Comparison of ENCODE assay signal across 16 cellular contexts in the genomic region with DNA sequence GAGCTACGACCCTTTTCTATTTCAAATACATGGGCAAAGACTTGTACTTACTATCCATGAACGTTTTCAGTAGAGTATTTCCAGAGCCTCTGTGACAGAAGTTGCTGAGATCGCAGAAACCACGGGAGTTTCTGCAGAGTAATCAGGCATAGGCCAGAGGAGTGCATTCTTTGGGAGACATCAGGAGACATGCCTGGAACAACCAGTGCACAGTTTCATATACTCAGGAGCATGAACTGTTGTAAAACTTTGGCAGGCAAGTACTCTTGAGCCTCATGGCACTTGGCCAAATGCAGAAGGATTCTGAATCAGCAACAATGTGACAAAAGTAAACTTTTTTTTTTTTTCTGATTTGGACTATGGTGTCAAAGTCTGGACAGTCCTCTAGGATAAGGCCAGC.
A peak's percentile ranks its signal among the peaks of the same experiment; 100 is the strongest.
DNase-seq lines count a peak whose midpoint lies in the region; ATAC-seq and TF ChIP-seq lines count a peak whose summit lies in the region.
"Had no signal": no experiment of that assay in that cellular context is flagged by ENCODE, and none has a peak within 500 bp of the region (broad histone marks: within the 10 kb centered on the region; RNA-seq: fewer than 3 reads in every experiment).

No MANE protein-coding gene starts in this region.

- peak overlapping the region; percentile 12 for H2AFZ ChIP-seq in hepatocyte
- peak overlapping the region; percentile 66 for H2AFZ ChIP-seq in smooth muscle cell (ENCODE audit: low read depth)

- H3K4me2 ChIP-seq in hepatocyte = peak overlapping the region; percentile 23
- H3K4me2 ChIP-seq in smooth muscle cell = no peak overlapping the region

- H3K27me3 ChIP-seq in hepatocyte = no peaks in the 10 kb centered on the region
- H3K27me3 ChIP-seq in smooth muscle cell (ENCODE audit: low read depth) = no peaks in the 10 kb centered on the region

- H3K36me3 ChIP-seq in hepatocyte (replicated peaks; ENCODE audit: insufficient read depth, low read depth) (no peaks in the 10 kb centered on the region), smooth muscle cell (ENCODE audit: low read depth) (no peaks in the 10 kb centered on the region)

- TF ChIP-seq CTCF in hepatocyte (IDR thresholded peaks at IDR 0.05; ENCODE audit: poor library complexity) (no peak), smooth muscle cell (IDR thresholded peaks at IDR 0.05; ENCODE audit: borderline replicate concordance, insufficient read depth, poor library complexity, severe bottlenecking) (no peak)

- ATAC-seq in HG02884 (IDR thresholded peaks at IDR 0.05; ENCODE audit: unreplicated experiment) = no peak
- ATAC-seq in HG03095 (IDR thresholded peaks at IDR 0.05; ENCODE audit: unreplicated experiment) = no peak
- ATAC-seq: activated naive CD4-positive, alpha-beta T cell treated with anti-CD3 and anti-CD28 coated beads, Interleukin-2, amount 50 U/mL, for 72 hours had no signal

- H3K27ac Mint-ChIP-seq in activated naive CD4-positive, alpha-beta T cell treated with anti-CD3 and anti-CD28 coated beads, Interleukin-2, amount 10 ng/mL, durations not matched to agents 7 days and 5 days = no peak overlapping the region
- H3K27ac Mint-ChIP-seq: activated naive CD4-positive, alpha-beta T cell treated with anti-CD3 and anti-CD28 coated beads, Interleukin-2, amount 50 U/mL, for 72 hours; progenitor cell of endocrine pancreas had no signal

- H3K4me3 Mint-ChIP-seq in activated naive CD4-positive, alpha-beta T cell treated with anti-CD3 and anti-CD28 coated beads, Interleukin-2, amount 10 ng/mL, durations not matched to agents 7 days and 5 days = no peak overlapping the region

- H3K4me3 ChIP-seq in hepatocyte (no peak overlapping the region), smooth muscle cell (no peak overlapping the region)

- H3K27me3 Mint-ChIP-seq in activated naive CD4-positive, alpha-beta T cell treated with anti-CD3 and anti-CD28 coated beads, Interleukin-2, amount 10 ng/mL, durations not matched to agents 7 days and 5 days = no peaks in the 10 kb centered on the region
- H3K27me3 Mint-ChIP-seq: progenitor cell of endocrine pancreas had no signal

- H3K79me2 ChIP-seq in hepatocyte (no peaks in the 10 kb centered on the region), smooth muscle cell (ENCODE audit: low read depth) (no peaks in the 10 kb centered on the region)

- no peak overlapping the region for H3K9ac ChIP-seq in smooth muscle cell (ENCODE audit: low read depth)

- H3K36me3 Mint-ChIP-seq in activated naive CD4-positive, alpha-beta T cell treated with anti-CD3 and anti-CD28 coated beads, Interleukin-2, amount 10 ng/mL, durations not matched to agents 7 days and 5 days = no peaks in the 10 kb centered on the region
- H3K36me3 Mint-ChIP-seq: activated naive CD4-positive, alpha-beta T cell treated with anti-CD3 and anti-CD28 coated beads, Interleukin-2, amount 50 U/mL, for 72 hours had no signal

- H3K9me2 ChIP-seq in hepatocyte (replicated peaks; ENCODE audit: insufficient read depth) = no peaks in the 10 kb centered on the region

- DNase-seq in DMS153 treated with DMSO at 0.1 percent for 48 hours (lab: John Stamatoyannopoulos, UW; ENCODE audit: unreplicated experiment) (peak; percentile 63), DMS153 (lab: John Stamatoyannopoulos, UW) (no peak), RPMI8226 (peak; percentile 84), hepatocyte (ENCODE audit: low spot score) (peak; percentile 73), smooth muscle cell (lab: John Stamatoyannopoulos, UW; ENCODE audit: unreplicated experiment) (no peak)
- DNase-seq in activated naive CD4-positive, alpha-beta T cell treated with anti-CD3 and anti-CD28 coated beads, Interleukin-2, amount 10 ng/mL, durations not matched to agents 7 days and 5 days = no peak
- DNase-seq: GDM1, H7, NCI-H2029 treated with DMSO at 0.1 percent for 48 hours, SIG-M5 had no signal

- H4K20me1 ChIP-seq in hepatocyte (ENCODE audit: insufficient read depth, poor library complexity, severe bottlenecking) (no peaks in the 10 kb centered on the region), smooth muscle cell (ENCODE audit: low read depth) (no peaks in the 10 kb centered on the region)

- H3K27ac ChIP-seq in hepatocyte (peak overlapping the region; percentile 43), smooth muscle cell (ENCODE audit: low read depth) (no peak overlapping the region)
- H3K27ac ChIP-seq: 22Rv1, HL-60 had no signal

- no peaks in the 10 kb centered on the region for H3K4me1 Mint-ChIP-seq in activated naive CD4-positive, alpha-beta T cell treated with anti-CD3 and anti-CD28 coated beads, Interleukin-2, amount 10 ng/mL, durations not matched to agents 7 days and 5 days

- H3K4me1 ChIP-seq in hepatocyte (ENCODE audit: insufficient read depth) (no peaks in the 10 kb centered on the region), smooth muscle cell (ENCODE audit: low read depth) (no peaks in the 10 kb centered on the region)

- peaks cover 2% of the 10 kb centered on the region for H3K9me3 Mint-ChIP-seq in activated naive CD4-positive, alpha-beta T cell treated with anti-CD3 and anti-CD28 coated beads, Interleukin-2, amount 10 ng/mL, durations not matched to agents 7 days and 5 days

- H3K9me3 ChIP-seq in hepatocyte (ENCODE audit: low read depth) = no peaks in the 10 kb centered on the region
- H3K9me3 ChIP-seq in smooth muscle cell (replicated peaks; ENCODE audit: low read depth) = no peaks in the 10 kb centered on the region

- H3F3A ChIP-seq in smooth muscle cell (ENCODE audit: low read depth) = no peaks in the 10 kb centered on the region

- WGBS in hepatocyte (ENCODE audit: low lambda C conversion rate, missing lambda C conversion rate) = 46% methylated on average over 4 of the region's 4 CpGs
- WGBS in smooth muscle cell (ENCODE audit: low lambda C conversion rate) = 49% methylated on average over 4 of the region's 4 CpGs

- CTCF ChIA-PET in activated naive CD4-positive, alpha-beta T cell treated with anti-CD3 and anti-CD28 coated beads, Interleukin-2, amount 10 ng/mL, durations not matched to agents 7 days and 5 days (lab: Charles Lee) = no interaction called here

Comparison
In these comparisons a context has a peak if more than half of its experiments do, and no peak if none do; other contexts are left out.
1. DNase-seq: peak in DMS153 treated with DMSO at 0.1 percent for 48 hours (single experiment), RPMI8226 (single experiment) and hepatocyte (single experiment); none in DMS153 (single experiment), smooth muscle cell (single experiment) and activated naive CD4-positive, alpha-beta T cell treated with anti-CD3 and anti-CD28 coated beads, Interleukin-2, amount 10 ng/mL, durations not matched to agents 7 days and 5 days (single experiment).